In genomic region chr12:51953925-51954324, GRCh38 we compare ENCODE assay signal across 10 cellular contexts. TPM values are rescaled to one million over a fixed set of nuclear protein-coding genes. Genes with fewer than 3 reads are reported as not detected.
DNase-seq lines count a peak whose midpoint lies in the region; ATAC-seq and TF ChIP-seq lines count a peak whose summit lies in the region.
"Had no signal": no experiment of that assay in that cellular context is flagged by ENCODE, and none has a peak within 500 bp of the region (broad histone marks: within the 10 kb centered on the region; RNA-seq: fewer than 3 reads in every experiment).

No MANE protein-coding gene starts in this region.

- H3K27me3 Mint-ChIP-seq in chondrocyte (ENCODE audit: low read depth) (no peaks in the 10 kb centered on the region), type B pancreatic cell (peaks cover 11% of the 10 kb centered on the region)

- ATAC-seq in left ventricle myocardium superior, result no peak
- no peak for ATAC-seq in HG02571 (IDR thresholded peaks at IDR 0.05; ENCODE audit: unreplicated experiment)

- H3K36me3 Mint-ChIP-seq in chondrocyte (ENCODE audit: low read depth), result no peaks in the 10 kb centered on the region
- H3K36me3 Mint-ChIP-seq in type B pancreatic cell, result peaks cover 6% of the 10 kb centered on the region

- peak overlapping the region; percentile 96 for H3K4me3 ChIP-seq in cardiac muscle cell
- H3K4me3 ChIP-seq in muscle layer of duodenum (ENCODE audit: low read depth in 1 of 2, low read length in 2 of 2), result peak overlapping the region; percentile 51
- H3K4me3 ChIP-seq in effector memory CD4-positive, alpha-beta T cell (ENCODE audit: insufficient read depth, low read depth, low read length, poor library complexity, severe bottlenecking), result no peak overlapping the region

- H3K4me1 Mint-ChIP-seq in chondrocyte (ENCODE audit: low read depth), result peaks cover 37% of the 10 kb centered on the region
- H3K4me1 Mint-ChIP-seq in type B pancreatic cell (ENCODE audit: unreplicated experiment), result peaks cover 54% of the 10 kb centered on the region

- TF ChIP-seq CTCF in cardiac muscle cell (IDR thresholded peaks at IDR 0.05; ENCODE audit: low read depth, low read length) (no peak), chondrocyte (IDR thresholded peaks at IDR 0.05) (no peak), type B pancreatic cell (conservative IDR thresholded peaks at IDR 0.05) (no peak)

- H3K27me3 ChIP-seq in cardiac muscle cell, result no peaks in the 10 kb centered on the region
- no peaks in the 10 kb centered on the region for H3K27me3 ChIP-seq in muscle layer of duodenum (ENCODE audit: low read depth, low read length)
- H3K27me3 ChIP-seq in effector memory CD4-positive, alpha-beta T cell (replicated peaks; ENCODE audit: control insufficient read depth, insufficient read depth, low read length, poor library complexity, severe bottlenecking), result no peaks in the 10 kb centered on the region

- DNase-seq in cardiac muscle cell (ENCODE audit: low read depth in 1 of 2, low spot score in 1 of 2) (no peak), left ventricle myocardium superior (no peak), chondrocyte (ENCODE audit: low spot score) (no peak), type B pancreatic cell (ENCODE audit: extremely low spot score, unreplicated experiment) (no peak), cerebellar cortex (ENCODE audit: low spot score) (no peak)
- no peak for DNase-seq in effector memory CD4-positive, alpha-beta T cell
- DNase-seq: activated CD4-positive, alpha-beta T cell treated with anti-CD3 and anti-CD28 coated beads for 4 hours; HFFc6 had no signal

- H3K27ac ChIP-seq in cardiac muscle cell (peak overlapping the region; percentile 70), muscle layer of duodenum (ENCODE audit: low read length) (peak overlapping the region; percentile 88)
- H3K27ac ChIP-seq in effector memory CD4-positive, alpha-beta T cell (ENCODE audit: insufficient read depth, low read length, poor library complexity, severe bottlenecking), result no peak overlapping the region

- no peak overlapping the region for H3K4me3 Mint-ChIP-seq in chondrocyte (ENCODE audit: unreplicated experiment)
- H3K4me3 Mint-ChIP-seq in type B pancreatic cell, result peak overlapping the region; percentile 83

- intact Hi-C loops in left ventricle myocardium superior (cut with micrococcal nuclease), result no loop called here

- peaks cover 46% of the 10 kb centered on the region for H3K4me1 ChIP-seq in cardiac muscle cell (ENCODE audit: low read depth)
- peaks cover 17 to 46% of the 10 kb centered on the region in 2 donors for H3K4me1 ChIP-seq in muscle layer of duodenum (ENCODE audit: control insufficient read depth in 1 of 2, insufficient read depth in 2 of 2, low read length in 2 of 2)
- peaks cover 5% of the 10 kb centered on the region for H3K4me1 ChIP-seq in effector memory CD4-positive, alpha-beta T cell (ENCODE audit: control insufficient read depth, insufficient read depth, low read length, poor library complexity, severe bottlenecking)

- H3K27ac Mint-ChIP-seq in chondrocyte (ENCODE audit: unreplicated experiment) (peak overlapping the region; percentile 10), type B pancreatic cell (peak overlapping the region; percentile 61)
- H3K27ac Mint-ChIP-seq: HFFc6 had no signal

- H3K9me3 Mint-ChIP-seq in chondrocyte (ENCODE audit: low read depth), result no peaks in the 10 kb centered on the region
- no peaks in the 10 kb centered on the region for H3K9me3 Mint-ChIP-seq in type B pancreatic cell
- H3K9me3 Mint-ChIP-seq: HFFc6 had no signal

- H3K36me3 ChIP-seq in cardiac muscle cell (no peaks in the 10 kb centered on the region), muscle layer of duodenum (ENCODE audit: control insufficient read depth in 1 of 2, insufficient read depth in 2 of 2, low read length in 2 of 2) (no peaks in the 10 kb centered on the region)
- H3K36me3 ChIP-seq in effector memory CD4-positive, alpha-beta T cell (ENCODE audit: control insufficient read depth, insufficient read depth, low read length), result no peaks in the 10 kb centered on the region

- H3K9me3 ChIP-seq in cardiac muscle cell (ENCODE audit: low read depth) (no peaks in the 10 kb centered on the region), muscle layer of duodenum (ENCODE audit: control insufficient read depth in 1 of 2, low read length in 2 of 2) (no peaks in the 10 kb centered on the region)
- H3K9me3 ChIP-seq in effector memory CD4-positive, alpha-beta T cell (ENCODE audit: control insufficient read depth, low read length), result no peaks in the 10 kb centered on the region

RNA-seq across cellular contexts. Expression of gene ACVR1B, which starts 2.4 kb away (rescaled TPM):
- 38.1 and 46.4 TPM in 2 replicates for total RNA-seq in cardiac muscle cell
- 11.9 and 12.5 TPM in 2 replicates for polyA plus RNA-seq in cardiac muscle cell
- total RNA-seq in left ventricle myocardium superior, result 11.2 TPM
- total RNA-seq in chondrocyte, result 9.9 to 10.6 TPM (median 10.0 TPM) in 3 replicates
- total RNA-seq in type B pancreatic cell (ENCODE audit: low replicate concordance), result 36.0 and 36.1 TPM in 2 replicates

RNA-seq across cellular contexts. Expression of gene ACVRL1, which starts 46.6 kb away (rescaled TPM):
- total RNA-seq in cardiac muscle cell (0.81 and 5.5 TPM in 2 replicates), left ventricle myocardium superior (31.7 TPM), chondrocyte (0.36 to 0.60 TPM in 2 of 3 replicates, not detected in the other), type B pancreatic cell (ENCODE audit: low replicate concordance) (0.46 and 0.95 TPM in 2 replicates)
- polyA plus RNA-seq in cardiac muscle cell, result 2.5 TPM in 1 of 2 replicates, not detected in the other

RNA-seq across cellular contexts. Expression of gene TAMALIN, which starts 52.8 kb away (rescaled TPM):
- total RNA-seq in cardiac muscle cell (8.2 and 12.5 TPM in 2 replicates), left ventricle myocardium superior (22.2 TPM), chondrocyte (11.1 to 15.7 TPM (median 13.7 TPM) in 3 replicates), type B pancreatic cell (ENCODE audit: low replicate concordance) (4.2 and 16.5 TPM in 2 replicates)
- 8.2 and 15.0 TPM in 2 replicates for polyA plus RNA-seq in cardiac muscle cell
